19 cellular contexts compared by ENCODE assay signal in genomic region chr6:6966127-6966526, GRCh38.
"Had no signal": no experiment of that assay in that cellular context is flagged by ENCODE, and none has a peak within 500 bp of the region (broad histone marks: within the 10 kb centered on the region; RNA-seq: fewer than 3 reads in every experiment).

No MANE protein-coding gene starts in this region.

- H3K4me3 ChIP-seq: gastrocnemius medialis, lung, smooth muscle cell, suprapubic skin, thyroid gland, upper lobe of left lung, uterus had no signal

- DNase-seq: effector memory CD8-positive, alpha-beta T cell; gastrocnemius medialis; glutamatergic neuron; immature natural killer cell; left colon; left ventricle myocardium superior; mesendoderm; naive thymus-derived CD4-positive, alpha-beta T cell; right cardiac atrium; stimulated activated CD4-positive, alpha-beta T cell treated with anti-CD3 and anti-CD28 coated beads, Interleukin-4, amount 100 ng/mL, for 1 hour; stimulated activated CD8-positive, alpha-beta memory T cell treated with anti-CD3 and anti-CD28 coated beads, Interleukin-4, amount 100 ng/mL, for 48 hours; stimulated activated naive CD8-positive, alpha-beta T cell treated with anti-CD3 and anti-CD28 coated beads, Interleukin-15, Interleukin-2, amounts not matched to agents 100 U/mL and 50 U/mL, for 24 hours; thyroid gland; upper lobe of left lung; uterus had no signal

- H3K27me3 ChIP-seq: gastrocnemius medialis, suprapubic skin, thyroid gland, upper lobe of left lung, uterus had no signal

- H3K4me1 ChIP-seq: gastrocnemius medialis, thyroid gland, upper lobe of left lung, uterus had no signal

- H3K4me2 ChIP-seq: smooth muscle cell had no signal

- H3K27ac ChIP-seq: gastrocnemius medialis, suprapubic skin, thyroid gland, upper lobe of left lung, uterus had no signal

- H3K9me3 ChIP-seq: gastrocnemius medialis, suprapubic skin, thyroid gland, upper lobe of left lung, uterus had no signal

- ATAC-seq: effector memory CD8-positive, alpha-beta T cell; gastrocnemius medialis; left colon; left ventricle myocardium superior; naive thymus-derived CD4-positive, alpha-beta T cell; right cardiac atrium; stimulated activated effector memory CD8-positive, alpha-beta T cell treated with anti-CD3 and anti-CD28 coated beads, Interleukin-12 subunit alpha, Interleukin-12 subunit beta, amount 100 ng/mL, for 72 hours; stimulated activated naive CD8-positive, alpha-beta T cell treated with anti-CD3 and anti-CD28 coated beads, Interleukin-15, Interleukin-2, amounts not matched to agents 100 U/mL and 50 U/mL, for 24 hours had no signal

- H3K36me3 ChIP-seq: gastrocnemius medialis, suprapubic skin, thyroid gland, upper lobe of left lung, uterus had no signal
